In the genomic region with DNA sequence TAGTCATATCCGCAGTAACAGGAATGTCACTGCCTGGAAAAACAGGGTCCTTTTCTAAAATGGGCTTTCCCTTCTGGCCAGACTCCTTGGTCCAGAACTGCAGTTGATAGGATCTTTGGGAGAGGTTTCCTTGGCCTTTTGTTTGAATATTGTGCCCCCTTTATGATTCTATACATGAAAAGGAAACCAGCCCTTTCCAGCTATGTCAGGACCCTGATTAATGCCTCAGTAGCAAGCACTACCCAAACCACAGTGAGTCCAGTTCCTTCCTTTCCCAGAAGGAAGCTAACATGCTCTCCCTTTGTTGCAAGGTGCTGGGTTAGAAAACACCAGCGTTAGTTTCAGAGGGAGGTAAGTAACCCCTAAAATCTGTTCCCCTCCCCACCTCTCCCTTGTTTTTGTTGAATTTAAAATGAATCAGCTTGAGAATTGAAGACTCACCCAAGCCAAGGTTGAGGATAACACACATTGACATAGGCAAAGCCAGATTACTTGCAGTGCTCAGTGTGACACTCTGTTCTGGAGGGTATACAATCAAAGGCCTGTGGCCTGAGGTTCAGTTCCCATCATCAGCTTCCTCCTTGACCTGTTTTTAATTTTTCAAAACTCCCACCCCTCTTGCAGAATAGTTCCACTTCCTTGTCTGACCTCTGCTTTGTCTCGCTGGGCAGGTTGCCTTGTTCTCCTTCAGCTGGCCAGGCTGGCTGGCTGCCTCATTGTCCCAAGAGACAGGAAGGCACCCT, we compare ENCODE assay signal across 25 cellular contexts. TPM values are rescaled to one million over a fixed set of nuclear protein-coding genes. Genes with fewer than 3 reads are reported as not detected.
A peak's percentile ranks its signal among the peaks of the same experiment; 100 is the strongest.
DNase-seq lines count a peak whose midpoint lies in the region; ATAC-seq and TF ChIP-seq lines count a peak whose summit lies in the region.
"Had no signal": no experiment of that assay in that cellular context is flagged by ENCODE, and none has a peak within 500 bp of the region (broad histone marks: within the 10 kb centered on the region; RNA-seq: fewer than 3 reads in every experiment).

No MANE protein-coding gene starts in this region.

- H3F3A ChIP-seq in SK-N-SH (replicated peaks; ENCODE audit: insufficient read depth) = no peaks in the 10 kb centered on the region
- H3F3A ChIP-seq in Loucy (ENCODE audit: low read depth) = no peaks in the 10 kb centered on the region

- ATAC-seq in SK-N-SH treated with all-trans-retinoic acid at 6 μM for 48 hours = peak; percentile 63
- no peak for ATAC-seq in GM21390 (IDR thresholded peaks at IDR 0.05; ENCODE audit: unreplicated experiment)
- ATAC-seq in omental fat pad (ENCODE audit: low FRiP score) = no peak
- ATAC-seq in GM19324 (IDR thresholded peaks at IDR 0.05; ENCODE audit: low FRiP score, unreplicated experiment) = no peak
- ATAC-seq: activated CD4-positive, alpha-beta T cell treated with anti-CD3 and anti-CD28 coated beads for 36 hours; stimulated activated naive CD8-positive, alpha-beta T cell treated with anti-CD3 and anti-CD28 coated beads, Interleukin-15, amount 100 ng/mL, for 72 hours had no signal

- H4K20me1 ChIP-seq in SK-N-SH (ENCODE audit: insufficient read depth) (no peaks in the 10 kb centered on the region), Loucy (ENCODE audit: insufficient read depth, low read length, poor library complexity, severe bottlenecking) (no peaks in the 10 kb centered on the region)

- H3K4me2 ChIP-seq in SK-N-SH (no peak overlapping the region), Loucy (ENCODE audit: low read depth, low read length, poor library complexity, severe bottlenecking) (peak overlapping the region; percentile 58)
- H3K4me2 ChIP-seq: neural progenitor cell had no signal

- TF ChIP-seq RAD21 in SK-N-SH (IDR thresholded peaks at IDR 0.05; ENCODE audit: low read length) = no peak

- 75% methylated on average over 3 of the region's 3 CpGs for WGBS in SK-N-SH (ENCODE audit: low lambda C conversion rate)

- TF ChIP-seq EP300 in SK-N-SH (IDR thresholded peaks at IDR 0.05; ENCODE audit: borderline replicate concordance in 1 of 2, low read depth in 1 of 2, low read length in 1 of 2) = no peak

- no peak for DNase-seq in SK-N-SH
- peak; percentile 13 for DNase-seq in UCSD-AML1 (lab: John Stamatoyannopoulos, UW; ENCODE audit: unreplicated experiment)
- DNase-seq in HEK293T (ENCODE audit: extremely low spot score) = no peak
- no peak for DNase-seq in omental fat pad (ENCODE audit: low spot score)
- DNase-seq: activated CD4-positive, alpha-beta T cell treated with anti-CD3 and anti-CD28 coated beads for 36 hours; activated gamma-delta T cell treated with Interleukin-2 at 50 U/mL for 16 hours; AML-193; DMS79; GM23248; HFFc6; kidney glomerular epithelial cell; MG63; NCI-H2171 treated with DMSO at 0.1 percent for 48 hours; NCI-H526 treated with DMSO at 0.1 percent for 48 hours; sigmoid colon; stimulated activated naive CD8-positive, alpha-beta T cell treated with anti-CD3 and anti-CD28 coated beads, Interleukin-15, amount 100 ng/mL, for 72 hours; T-helper 1 cell had no signal

- H3K36me3 ChIP-seq in SK-N-SH (replicated peaks in 1 of 2; ENCODE audit: control insufficient read depth in 1 of 2, insufficient read depth in 2 of 2, low read length in 1 of 2) (no peaks in the 10 kb centered on the region), Loucy (ENCODE audit: insufficient read depth, low read length) (no peaks in the 10 kb centered on the region)
- H3K36me3 ChIP-seq: MG63, neural progenitor cell, prostate gland, sigmoid colon, tibial nerve had no signal

- CTCF ChIA-PET in SK-N-SH (lab: Yijun Ruan, JAX) = interaction anchor here (1.0 to 2.1 kb wide), 2 partner anchors 15 to 225 kb away, joined by 4 to 5 read pairs; no protein-coding TSS in a partner anchor
- CTCF ChIA-PET in HEK293T (lab: Yijun Ruan, JAX) = no interaction called here

- H3K27me3 ChIP-seq in SK-N-SH (ENCODE audit: insufficient read depth) = no peaks in the 10 kb centered on the region
- no peaks in the 10 kb centered on the region for H3K27me3 ChIP-seq in Loucy (ENCODE audit: insufficient read depth, low read length, poor library complexity, severe bottlenecking)
- H3K27me3 ChIP-seq: MG63, neural progenitor cell, sigmoid colon had no signal

- POLR2A ChIA-PET in SK-N-SH (lab: Yijun Ruan, JAX) (no interaction called here), HEK293T (lab: Yijun Ruan, JAX) (interaction anchor here (1.1 kb wide), 1 partner anchor 13 kb away, joined by 3 read pairs; no protein-coding TSS in a partner anchor)

- H3K9ac ChIP-seq in SK-N-SH (no peak overlapping the region), Loucy (ENCODE audit: low read depth, low read length, poor library complexity, severe bottlenecking) (no peak overlapping the region)
- H3K9ac ChIP-seq: GM23248, neural progenitor cell had no signal

- H3K4me1 ChIP-seq in SK-N-SH (ENCODE audit: control insufficient read depth in 1 of 2, insufficient read depth in 2 of 2, low read depth in 1 of 2, low read length in 1 of 2) (no peaks in the 10 kb centered on the region), Loucy (ENCODE audit: insufficient read depth, low read length, poor library complexity, severe bottlenecking) (peaks cover 28% of the 10 kb centered on the region)
- H3K4me1 ChIP-seq: neural progenitor cell, prostate gland, sigmoid colon, tibial nerve had no signal

- H3K79me2 ChIP-seq in SK-N-SH (ENCODE audit: insufficient read depth) = no peaks in the 10 kb centered on the region
- H3K79me2 ChIP-seq in Loucy (ENCODE audit: insufficient read depth, low read length) = no peaks in the 10 kb centered on the region

- peak overlapping the region in 1 of 2 experiments; percentile 22; a peak in 1 of 4 replicates for H3K27ac ChIP-seq in SK-N-SH (ENCODE audit: low read depth in 2 of 2, low read length in 1 of 2)
- H3K27ac ChIP-seq: epithelial cell of prostate, GM23248, neural progenitor cell, prostate gland, sigmoid colon, tibial nerve had no signal

- TF ChIP-seq CTCF in SK-N-SH (IDR thresholded peaks at IDR 0.05) (no peak), Loucy (conservative IDR thresholded peaks at IDR 0.05; ENCODE audit: low read length) (no peak), omental fat pad (IDR thresholded peaks at IDR 0.05) (no peak)

- H3K9me3 ChIP-seq in SK-N-SH (no peaks in the 10 kb centered on the region), Loucy (ENCODE audit: insufficient read depth, low read depth, low read length) (no peaks in the 10 kb centered on the region)
- H3K9me3 ChIP-seq: MG63, prostate gland, sigmoid colon, tibial nerve had no signal

- no peak overlapping the region for H2AFZ ChIP-seq in SK-N-SH (ENCODE audit: low read depth)
- peak overlapping the region; percentile 56 for H2AFZ ChIP-seq in Loucy (ENCODE audit: low read length)
- H2AFZ ChIP-seq: GM23248, neural progenitor cell had no signal

- H3K9me2 ChIP-seq in SK-N-SH (no peaks in the 10 kb centered on the region), Loucy (replicated peaks; ENCODE audit: low read depth, low read length) (no peaks in the 10 kb centered on the region)

- H3K4me3 ChIP-seq in SK-N-SH (ENCODE audit: low read depth in 2 of 2, low read length in 1 of 2) (no peak overlapping the region), Loucy (ENCODE audit: low read length, poor library complexity, severe bottlenecking) (no peak overlapping the region)
- H3K4me3 ChIP-seq: GM23248, MG63, neural progenitor cell, prostate gland, sigmoid colon, tibial nerve had no signal

TF ChIP-seq in SK-N-SH treated with all-trans-retinoic acid at 6 μM for 48 hours, 23 proteins besides CTCF, POLR2A, EP300 and RAD21 (continues in another document):
- no peak for TF ChIP-seq PPARA (CRISPR knock-in tag; IDR thresholded peaks at IDR 0.05; ENCODE audit: borderline replicate concordance)

TF ChIP-seq in SK-N-SH, 30 proteins besides CTCF, POLR2A, EP300 and RAD21:
- no peak for TF ChIP-seq SIN3A (IDR thresholded peaks at IDR 0.05; ENCODE audit: borderline replicate concordance, low read depth, low read length)
- no peak for TF ChIP-seq FOXJ3 (CRISPR knock-in tag; IDR thresholded peaks at IDR 0.05)

TF ChIP-seq in HEK293T, 16 proteins besides CTCF, POLR2A, EP300 and RAD21:
- TF ChIP-seq NFRKB (IDR thresholded peaks at IDR 0.05) (no peak), LEF1 (IDR thresholded peaks at IDR 0.05; ENCODE audit: borderline replicate concordance) (no peak), L3MBTL2 (conservative IDR thresholded peaks at IDR 0.05) (no peak)

RNA-seq across cellular contexts. Expression of gene PABIR2, which starts 51.2 kb away (rescaled TPM):
- 43.6 and 54.5 TPM in 2 replicates for polyA plus RNA-seq in SK-N-SH (2012; rRNA removed)
- polyA plus RNA-seq in SK-N-SH (2012; cell fraction: cytosol; rRNA removed) = 47.4 and 52.7 TPM in 2 replicates
- polyA plus RNA-seq in SK-N-SH (2012; cell fraction: nucleus; rRNA removed) = 60.7 and 148 TPM in 2 replicates
- 10 to 100 TPM; 11.6 to 19.7 (median 15.3) TPM for total RNA-seq in omental fat pad
